In the genomic region with DNA sequence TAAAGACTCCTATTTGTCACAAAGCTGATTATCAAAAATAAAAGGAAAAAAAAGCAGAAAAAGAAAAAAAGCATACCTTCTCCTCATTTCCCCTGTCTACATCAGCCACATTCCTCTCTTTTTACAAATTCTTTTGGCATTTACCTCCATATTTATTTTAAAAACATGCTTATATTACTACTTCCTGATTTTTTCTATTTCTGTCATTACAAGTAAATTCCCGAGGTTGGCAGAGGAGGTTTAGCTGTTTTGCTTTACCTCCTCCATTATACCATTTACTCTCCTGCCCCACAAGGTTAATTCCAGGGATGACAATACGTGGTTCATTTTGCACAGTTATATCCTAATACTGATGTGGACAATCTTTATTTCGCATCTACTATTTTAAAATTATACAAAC, we compare ENCODE assay signal across 28 cellular contexts. TPM values are rescaled to one million over a fixed set of nuclear protein-coding genes. Genes with fewer than 3 reads are reported as not detected.
DNase-seq lines count a peak whose midpoint lies in the region; ATAC-seq, FAIRE-seq and TF ChIP-seq lines count a peak whose summit lies in the region.
"Had no signal": no experiment of that assay in that cellular context is flagged by ENCODE, and none has a peak within 500 bp of the region (broad histone marks: within the 10 kb centered on the region; RNA-seq: fewer than 3 reads in every experiment).

No MANE protein-coding gene starts in this region.

- DNase-seq in EL (peak; percentile 14), SJSA1 (ENCODE audit: low read depth in 1 of 2, low spot score in 2 of 2) (peak in 1 of 2 experiments; percentile 44), endothelial cell of umbilical vein (ENCODE audit: low read depth, low spot score) (peak; percentile 62), glutamatergic neuron (no peak), NCI-H2171 treated with DMSO at 0.1 percent for 48 hours (lab: John Stamatoyannopoulos, UW) (no peak), NCI-H1417 (lab: John Stamatoyannopoulos, UW) (no peak), Right ventricle myocardium superior (no peak)
- DNase-seq: BE2C; CD8-positive, alpha-beta memory T cell; DMS153; DND-41; H7; KBM-7; NCI-H1105 treated with DMSO at 0.1 percent for 48 hours; NCI-H2029; NCI-H2227 treated with DMSO at 0.1 percent for 48 hours; NCI-H526 treated with DMSO at 0.1 percent for 48 hours; PC-9 had no signal

- intact Hi-C loops in endothelial cell of umbilical vein (cut with micrococcal nuclease), result loop anchor here (1.0 to 5.0 kb wide), 3 partner anchors 15 to 300 kb away; no protein-coding TSS in a partner anchor
- intact Hi-C loops in Right ventricle myocardium superior (cut with DNase I), result no loop called here

- no peak for ATAC-seq in Right ventricle myocardium superior (ENCODE audit: poor library complexity)
- ATAC-seq: Right ventricle myocardium inferior had no signal

- H3K36me3 ChIP-seq in SJSA1, result no peaks in the 10 kb centered on the region
- H3K36me3 ChIP-seq in endothelial cell of umbilical vein (ENCODE audit: control insufficient read depth in 2 of 2, extremely low read depth in 1 of 2, insufficient read depth in 2 of 2, low read length in 2 of 2), result no peaks in the 10 kb centered on the region
- H3K36me3 ChIP-seq: BE2C had no signal

- H3K4me3 Mint-ChIP-seq in glutamatergic neuron (ENCODE audit: unreplicated experiment), result no peak overlapping the region
- H3K4me3 Mint-ChIP-seq: CD14-positive monocyte; CD8-positive, alpha-beta memory T cell had no signal

- no TSS peak for BruUV-seq in endothelial cell of umbilical vein (replicated peaks; lab: Mats Ljungman, UMichigan)

- no peak for FAIRE-seq in endothelial cell of umbilical vein (lab: Jason Lieb, UNC)
- FAIRE-seq: GM12891, HepG2 had no signal

- no peaks in the 10 kb centered on the region for H3K4me1 Mint-ChIP-seq in glutamatergic neuron (ENCODE audit: low read depth, unreplicated experiment)
- H3K4me1 Mint-ChIP-seq: CD8-positive, alpha-beta memory T cell had no signal

- H3K27me3 ChIP-seq in SJSA1 (replicated peaks) (no peaks in the 10 kb centered on the region), endothelial cell of umbilical vein (ENCODE audit: control insufficient read depth in 2 of 2, insufficient read depth in 2 of 2, low read length in 2 of 2) (no peaks in the 10 kb centered on the region)
- H3K27me3 ChIP-seq: BE2C had no signal

- peak overlapping the region; percentile 66 for H3K4me2 ChIP-seq in endothelial cell of umbilical vein (ENCODE audit: insufficient read depth, low read length)
- H3K4me2 ChIP-seq: PC-9 had no signal

- H3K27ac Mint-ChIP-seq in glutamatergic neuron (ENCODE audit: unreplicated experiment), result no peak overlapping the region
- H3K27ac Mint-ChIP-seq: CD14-positive monocyte; CD8-positive, alpha-beta memory T cell had no signal

- POLR2A ChIA-PET in endothelial cell of umbilical vein (lab: Charles Lee), result no interaction called here

- no peak overlapping the region for H2AFZ ChIP-seq in endothelial cell of umbilical vein (ENCODE audit: low read depth, low read length)
- H2AFZ ChIP-seq: PC-9 had no signal

- peak overlapping the region; percentile 51 for H3K9ac ChIP-seq in endothelial cell of umbilical vein (replicated peaks; ENCODE audit: extremely low read depth, insufficient read depth, low read length)

- H3K9me1 ChIP-seq in endothelial cell of umbilical vein (replicated peaks; ENCODE audit: control insufficient read depth, extremely low read depth, insufficient read depth, low read length), result no peaks in the 10 kb centered on the region

- no peaks in the 10 kb centered on the region for H3K9me3 Mint-ChIP-seq in glutamatergic neuron (ENCODE audit: unreplicated experiment)

- H4K20me1 ChIP-seq in endothelial cell of umbilical vein (replicated peaks; ENCODE audit: control insufficient read depth, extremely low read depth, insufficient read depth, low read length), result no peaks in the 10 kb centered on the region

- H3K27ac ChIP-seq in SJSA1 (peak overlapping the region; percentile 55), endothelial cell of umbilical vein (ENCODE audit: insufficient read depth, low read depth, low read length) (peak overlapping the region; percentile 80)
- H3K27ac ChIP-seq: PC-9 had no signal

- peaks cover 20% of the 10 kb centered on the region for H3K4me1 ChIP-seq in SJSA1 (replicated peaks)
- H3K4me1 ChIP-seq in endothelial cell of umbilical vein (ENCODE audit: control insufficient read depth, extremely low read depth, insufficient read depth, low read length), result peaks cover 35% of the 10 kb centered on the region
- H3K4me1 ChIP-seq: BE2C had no signal

- TF ChIP-seq POLR2A in endothelial cell of umbilical vein (IDR thresholded peaks at IDR 0.05; ENCODE audit: low read depth, low read length), result no peak

- no peaks in the 10 kb centered on the region for H3K36me3 Mint-ChIP-seq in glutamatergic neuron (ENCODE audit: unreplicated experiment)
- H3K36me3 Mint-ChIP-seq: CD14-positive monocyte; CD8-positive, alpha-beta memory T cell had no signal

- H3K9me3 ChIP-seq in SJSA1 (replicated peaks) (no peaks in the 10 kb centered on the region), endothelial cell of umbilical vein (replicated peaks; ENCODE audit: control insufficient read depth, insufficient read depth, low read length) (no peaks in the 10 kb centered on the region)
- H3K9me3 ChIP-seq: BE2C had no signal

- no peak for TF ChIP-seq CTCF in endothelial cell of umbilical vein (IDR thresholded peaks at IDR 0.05; ENCODE audit: extremely low read depth in 1 of 2, insufficient read depth in 1 of 2, low read depth in 1 of 2, low read length in 2 of 2)
- no peak for TF ChIP-seq CTCF in glutamatergic neuron (IDR thresholded peaks at IDR 0.05; ENCODE audit: partially characterized antibody, unreplicated experiment)

- dilution Hi-C loops in endothelial cell of umbilical vein (cut with MboI; ENCODE audit: extremely low pct_ligation_motif_present, low sequenced_read_pairs), result no loop called here

- H3K27me3 Mint-ChIP-seq in glutamatergic neuron (ENCODE audit: unreplicated experiment), result no peaks in the 10 kb centered on the region

- H3K4me3 ChIP-seq in SJSA1 (no peak overlapping the region), endothelial cell of umbilical vein (replicated peaks in 1 of 3; ENCODE audit: insufficient read depth in 1 of 3, low read depth in 1 of 3, low read length in 3 of 3) (no peak overlapping the region)
- H3K4me3 ChIP-seq: PC-9 had no signal

- CTCF ChIA-PET in endothelial cell of umbilical vein (lab: Charles Lee), result interaction anchor here (1.3 to 5.0 kb wide), 9 partner anchors 10 to 52 kb away, joined by 3 to 54 read pairs (median 9); no protein-coding TSS in a partner anchor

- H3K79me2 ChIP-seq in endothelial cell of umbilical vein (ENCODE audit: control insufficient read depth, insufficient read depth, low read length), result no peaks in the 10 kb centered on the region

TF ChIP-seq in endothelial cell of umbilical vein, 7 proteins besides CTCF, POLR2A, EP300 and RAD21:
- no peak for TF ChIP-seq EZH2 (IDR thresholded peaks at IDR 0.05; ENCODE audit: borderline replicate concordance, low read depth, low read length, severe bottlenecking)
- no peak for TF ChIP-seq POLR2AphosphoS5 (IDR thresholded peaks at IDR 0.05; ENCODE audit: insufficient read depth, low read depth, low read length)
- TF ChIP-seq, protein P1, sequence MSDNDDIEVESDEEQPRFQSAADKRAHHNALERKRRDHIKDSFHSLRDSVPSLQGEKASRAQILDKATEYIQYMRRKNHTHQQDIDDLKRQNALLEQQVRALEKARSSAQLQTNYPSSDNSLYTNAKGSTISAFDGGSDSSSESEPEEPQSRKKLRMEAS (IDR thresholded peaks at IDR 0.05; ENCODE audit: insufficient read depth, insufficient read length), result no peak
- TF ChIP-seq GATA2 (IDR thresholded peaks at IDR 0.05; ENCODE audit: insufficient read depth, insufficient read length, low read depth, low read length), result no peak
- no peak for TF ChIP-seq FOS (IDR thresholded peaks at IDR 0.05; ENCODE audit: borderline replicate concordance, insufficient read depth, low read length)
- peak; percentile 38 for TF ChIP-seq JUN (IDR thresholded peaks at IDR 0.05; ENCODE audit: borderline replicate concordance, insufficient read depth, insufficient read length, low read depth)
- TF ChIP-seq MYC (IDR thresholded peaks at IDR 0.05; ENCODE audit: low read depth, low read length), result no peak

RNA-seq across cellular contexts. Expression of a gene that starts 26.3 kb away (rescaled TPM):
- 0.11 and 0.44 TPM in 2 replicates for total RNA-seq in SJSA1 (2014; rRNA removed; shearing (Covaris generic))
- total RNA-seq in endothelial cell of umbilical vein, result 115 and 174 TPM in 2 replicates
- polyA plus RNA-seq in endothelial cell of umbilical vein, result 102 and 136 TPM in 2 replicates
- 39.5 and 65.4 TPM in 2 replicates for polyA plus RNA-seq in endothelial cell of umbilical vein (2011; cell fraction: cytosol; rRNA removed)
- polyA plus RNA-seq in endothelial cell of umbilical vein (2011; cell fraction: nucleus; rRNA removed), result 32.2 and 55.6 TPM in 2 replicates
- 16.9 and 23.7 TPM in 2 replicates for polyA plus RNA-seq in endothelial cell of umbilical vein (2012)
- 87.5 and 111 TPM in 2 replicates for polyA minus RNA-seq in endothelial cell of umbilical vein
- polyA minus RNA-seq in endothelial cell of umbilical vein (2011; cell fraction: cytosol; rRNA and poly(A)+ RNA removed), result not detected
- polyA minus RNA-seq in endothelial cell of umbilical vein (2011; cell fraction: nucleus; rRNA and poly(A)+ RNA removed), result 19.8 and 20.0 TPM in 2 replicates
- total RNA-seq in glutamatergic neuron (ENCODE audit: unreplicated experiment), result 0.20 TPM
- 72.5 TPM for total RNA-seq in Right ventricle myocardium superior
- total RNA-seq: A673; CD8-positive, alpha-beta memory T cell; H7; HepG2; HT1080; MCF 10A; NCI-H460; PC-9; SK-MEL-5; T-helper 1 cell treated with Interleukin-12 subunit alpha and Interleukin-12 subunit beta and Interleukin-4 antibody, amounts not matched to agents 30 ng/mL and 1 ng/mL, for 36 hours had no signal
- polyA plus RNA-seq: CD14-positive monocyte; CD8-positive, alpha-beta memory T cell; HepG2 had no signal

Comparison
In these comparisons a context has a peak if more than half of its experiments do, and no peak if none do; other contexts are left out.
1. DNase-seq: peak in EL (single experiment) and endothelial cell of umbilical vein (single experiment); none in glutamatergic neuron (single experiment), NCI-H2171 treated with DMSO at 0.1 percent for 48 hours (single experiment), NCI-H1417 (0 of 3) and Right ventricle myocardium superior (single experiment).
2. RNA of a gene that starts 26.3 kb away (total RNA-seq): 115 to 174 TPM in endothelial cell of umbilical vein and 72.5 TPM in Right ventricle myocardium superior (single experiment); 0.20 TPM in glutamatergic neuron (single experiment) and 0.11 to 0.44 TPM in SJSA1; every median in the first group is over 10 times any median in the second.